Comparison of ENCODE assay signal across 8 cellular contexts in the genomic region with DNA sequence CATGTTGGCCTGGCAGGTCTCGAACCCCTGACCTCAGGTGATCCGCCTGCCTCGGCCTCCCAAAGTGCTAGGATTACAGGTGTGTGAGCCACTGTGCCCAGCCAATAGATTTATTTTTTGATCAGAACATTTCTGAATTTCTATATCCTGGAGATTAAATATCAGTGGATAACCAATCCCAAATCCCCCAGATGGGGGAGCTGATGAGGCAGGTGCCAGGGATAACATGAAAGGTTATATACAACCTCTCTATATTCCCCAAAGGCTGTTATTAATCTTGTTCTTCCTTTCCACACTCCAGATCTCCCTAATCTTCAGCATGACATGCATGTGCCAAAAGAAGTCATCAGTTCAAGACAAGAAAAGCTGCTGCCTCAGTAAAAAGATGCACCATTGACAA.
DNase-seq lines count a peak whose midpoint lies in the region; ATAC-seq and TF ChIP-seq lines count a peak whose summit lies in the region.
"Had no signal": no experiment of that assay in that cellular context is flagged by ENCODE, and none has a peak within 500 bp of the region (broad histone marks: within the 10 kb centered on the region; RNA-seq: fewer than 3 reads in every experiment).

No MANE protein-coding gene starts in this region.

- H3K4me1 Mint-ChIP-seq in stimulated activated memory B cell treated with anti-CD40 and anti-IgM and Interleukin-4, amounts not matched to agents 10 μg/mL and 1 μg/mL and 100 μg/mL, for 72 hours, result peaks cover 8% of the 10 kb centered on the region

- intact Hi-C loops in left lung (cut with DNase I), result no loop called here

- no peak overlapping the region for H3K4me3 Mint-ChIP-seq in stimulated activated memory B cell treated with anti-CD40 and anti-IgM and Interleukin-4, amounts not matched to agents 10 μg/mL and 1 μg/mL and 100 μg/mL, for 72 hours

- CTCF ChIA-PET in HEK293T (lab: Yijun Ruan, JAX), result interaction anchor here (0.6 to 1.2 kb wide), 8 partner anchors 8 to 132 kb away, joined by 3 to 8 read pairs (median 4); no protein-coding TSS in a partner anchor

- no peaks in the 10 kb centered on the region for H3K36me3 Mint-ChIP-seq in stimulated activated memory B cell treated with anti-CD40 and anti-IgM and Interleukin-4, amounts not matched to agents 10 μg/mL and 1 μg/mL and 100 μg/mL, for 72 hours

- H3K9me3 ChIP-seq in left lung, result no peaks in the 10 kb centered on the region

- no peak overlapping the region for H3K27ac ChIP-seq in left lung

- H3K9me3 Mint-ChIP-seq in stimulated activated memory B cell treated with anti-CD40 and anti-IgM and Interleukin-4, amounts not matched to agents 10 μg/mL and 1 μg/mL and 100 μg/mL, for 72 hours, result no peaks in the 10 kb centered on the region

- no peaks in the 10 kb centered on the region for H3K4me1 ChIP-seq in left lung

- no peaks in the 10 kb centered on the region for H3K36me3 ChIP-seq in left lung

- TF ChIP-seq CTCF in WI38 (IDR thresholded peaks at IDR 0.05; ENCODE audit: low read depth, low read length) (peak; percentile 41), left lung (IDR thresholded peaks at IDR 0.05) (peak in 1 of 2 donors; percentile 13)

- DNase-seq in DMS53 treated with DMSO at 0.1 percent for 48 hours (lab: John Stamatoyannopoulos, UW; ENCODE audit: unreplicated experiment) (peak; percentile 0), HEK293T (ENCODE audit: extremely low spot score) (peak; percentile 23), left lung (no peak), AG08396 (ENCODE audit: low spot score) (no peak)
- DNase-seq: KG1 had no signal

- H3K4me3 ChIP-seq in WI38 (ENCODE audit: low read depth, low read length) (no peak overlapping the region), left lung (no peak overlapping the region)

- POLR2A ChIA-PET in HEK293T (lab: Yijun Ruan, JAX), result interaction anchor here (0.6 kb wide), 1 partner anchor 127 kb away, joined by 3 read pairs; no protein-coding TSS in a partner anchor

- ATAC-seq in left lung (peak; percentile 32), HG02973 (IDR thresholded peaks at IDR 0.05; ENCODE audit: unreplicated experiment) (no peak)
- no peak for ATAC-seq in stimulated activated memory B cell treated with anti-CD40 and anti-IgM and Interleukin-4, amounts not matched to agents 10 μg/mL and 1 μg/mL and 100 μg/mL, for 72 hours

- H3K27me3 Mint-ChIP-seq in stimulated activated memory B cell treated with anti-CD40 and anti-IgM and Interleukin-4, amounts not matched to agents 10 μg/mL and 1 μg/mL and 100 μg/mL, for 72 hours, result no peaks in the 10 kb centered on the region

- H3K27ac Mint-ChIP-seq in stimulated activated memory B cell treated with anti-CD40 and anti-IgM and Interleukin-4, amounts not matched to agents 10 μg/mL and 1 μg/mL and 100 μg/mL, for 72 hours, result no peak overlapping the region

- H3K27me3 ChIP-seq in left lung, result peaks cover 0 to 12% of the 10 kb centered on the region in 2 donors

TF ChIP-seq in HEK293T, 16 proteins besides CTCF, POLR2A, EP300 and RAD21:
- TF ChIP-seq ARNT (IDR thresholded peaks at IDR 0.05) (no peak), BHLHE40 (IDR thresholded peaks at IDR 0.05; ENCODE audit: borderline replicate concordance) (no peak), ELF4 (IDR thresholded peaks at IDR 0.05) (no peak), SP1 (IDR thresholded peaks at IDR 0.05) (no peak), FOXA1 (IDR thresholded peaks at IDR 0.05) (no peak), FOXM1 (IDR thresholded peaks at IDR 0.05; ENCODE audit: borderline replicate concordance) (no peak), CTBP1 (IDR thresholded peaks at IDR 0.05; ENCODE audit: borderline replicate concordance) (no peak), LEF1 (IDR thresholded peaks at IDR 0.05; ENCODE audit: borderline replicate concordance) (no peak), NFRKB (IDR thresholded peaks at IDR 0.05) (no peak), TARDBP (IDR thresholded peaks at IDR 0.05) (no peak), L3MBTL2 (conservative IDR thresholded peaks at IDR 0.05) (no peak), SUZ12 (IDR thresholded peaks at IDR 0.05) (no peak), ZNF384 (IDR thresholded peaks at IDR 0.05) (no peak), HDGF (IDR thresholded peaks at IDR 0.05; ENCODE audit: borderline replicate concordance) (no peak), FOXK2 (IDR thresholded peaks at IDR 0.05) (no peak)
- TF ChIP-seq, protein P1, sequence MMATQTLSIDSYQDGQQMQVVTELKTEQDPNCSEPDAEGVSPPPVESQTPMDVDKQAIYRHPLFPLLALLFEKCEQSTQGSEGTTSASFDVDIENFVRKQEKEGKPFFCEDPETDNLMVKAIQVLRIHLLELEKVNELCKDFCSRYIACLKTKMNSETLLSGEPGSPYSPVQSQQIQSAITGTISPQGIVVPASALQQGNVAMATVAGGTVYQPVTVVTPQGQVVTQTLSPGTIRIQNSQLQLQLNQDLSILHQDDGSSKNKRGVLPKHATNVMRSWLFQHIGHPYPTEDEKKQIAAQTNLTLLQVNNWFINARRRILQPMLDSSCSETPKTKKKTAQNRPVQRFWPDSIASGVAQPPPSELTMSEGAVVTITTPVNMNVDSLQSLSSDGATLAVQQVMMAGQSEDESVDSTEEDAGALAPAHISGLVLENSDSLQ (IDR thresholded peaks at IDR 0.05), result no peak
TF ChIP-seq in HEK293T: peak in this region for 0.

Comparison
In these comparisons a context has a peak if more than half of its experiments do, and no peak if none do; other contexts are left out.
1. DNase-seq: peak in DMS53 treated with DMSO at 0.1 percent for 48 hours (single experiment) and HEK293T (single experiment); none in left lung (0 of 2) and AG08396 (single experiment).